In genomic region chr6:96755096-96755495, GRCh38 we compare ENCODE assay signal across 24 cellular contexts.
"Had no signal": no experiment of that assay in that cellular context is flagged by ENCODE, and none has a peak within 500 bp of the region (broad histone marks: within the 10 kb centered on the region; RNA-seq: fewer than 3 reads in every experiment).

No MANE protein-coding gene starts in this region.

- H3K27me3 ChIP-seq: MG63 had no signal

- H3K36me3 ChIP-seq: MG63, Peyer's patch, SJCRH30 had no signal

- H3K4me1 ChIP-seq: Peyer's patch, SJCRH30 had no signal

- H3K27ac ChIP-seq: HL-60, PC-9, Peyer's patch, SJCRH30 had no signal

- DNase-seq: Karpas-422, KG1, MG63, NCI-H1048, NCI-H1105, NCI-H1417, NCI-H1436 treated with DMSO at 0.1 percent for 48 hours, NCI-H1694, NCI-H187 treated with DMSO at 0.1 percent for 48 hours, NCI-H2029 treated with DMSO at 0.1 percent for 48 hours, NCI-H2171 treated with DMSO at 0.1 percent for 48 hours, NCI-H345, NCI-H524 treated with DMSO at 0.1 percent for 48 hours, NCI-H69, NCI-H774, PC-9, Peyer's patch, SHP77 treated with DMSO at 0.1 percent for 48 hours, SJCRH30, T-helper 1 cell had no signal

- H3K9me3 ChIP-seq: MG63, Peyer's patch, SJCRH30 had no signal

- H3K4me3 ChIP-seq: MG63, PC-9, Peyer's patch, SJCRH30 had no signal

- H3K4me2 ChIP-seq: PC-9 had no signal

- FAIRE-seq: HTR-8/SVneo had no signal

- H2AFZ ChIP-seq: PC-9 had no signal

- ATAC-seq: Right ventricle myocardium inferior, SK-N-SH treated with all-trans-retinoic acid at 6 μM for 48 hours had no signal
